Comparison of ENCODE assay signal across 6 cellular contexts in the genomic region with DNA sequence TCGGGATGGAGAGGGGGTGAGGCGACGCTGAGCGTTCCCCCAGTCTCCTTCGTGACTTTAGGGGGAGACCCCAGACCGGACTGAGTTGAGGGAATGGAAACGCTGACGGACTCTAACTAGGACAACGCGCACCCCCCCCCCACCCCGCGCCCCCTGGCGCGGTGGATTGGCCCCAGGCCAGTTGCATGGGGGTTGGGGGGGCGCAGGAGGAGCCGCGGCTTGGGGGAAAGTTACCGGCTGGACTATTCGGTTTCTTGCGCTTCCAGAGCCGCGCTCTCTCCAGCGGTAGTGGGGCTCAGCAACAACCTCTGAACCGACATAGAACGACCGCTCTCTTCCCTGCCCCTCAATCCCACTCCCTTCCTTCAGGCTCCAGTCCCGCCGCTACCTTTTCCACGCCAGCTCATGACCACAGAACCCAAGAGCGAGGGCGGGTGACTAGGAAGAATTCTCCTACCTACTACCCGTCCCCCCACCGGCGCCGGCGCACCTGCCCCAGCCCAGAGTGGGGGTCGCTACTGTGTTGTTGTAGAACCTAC. TPM values are rescaled to one million over a fixed set of nuclear protein-coding genes. Genes with fewer than 3 reads are reported as not detected.
DNase-seq lines count a peak whose midpoint lies in the region; ATAC-seq and TF ChIP-seq lines count a peak whose summit lies in the region.

No MANE protein-coding gene starts in this region.

- H3K36me3 ChIP-seq in osteoblast (ENCODE audit: insufficient read depth, low read length), result no peaks in the 10 kb centered on the region

- ATAC-seq in HG03442 (IDR thresholded peaks at IDR 0.05; ENCODE audit: unreplicated experiment), result no peak

- no peaks in the 10 kb centered on the region for H3K9me3 ChIP-seq in osteoblast (ENCODE audit: low read depth, low read length)

- peak overlapping the region; percentile 82 for H3K4me3 Mint-ChIP-seq in chondrocyte (ENCODE audit: unreplicated experiment)

- H3K27me3 Mint-ChIP-seq in chondrocyte (ENCODE audit: low read depth), result no peaks in the 10 kb centered on the region

- peak overlapping the region; percentile 89 for H3K4me3 ChIP-seq in osteoblast (ENCODE audit: insufficient read depth, low read length)

- TF ChIP-seq CTCF in chondrocyte (IDR thresholded peaks at IDR 0.05), result peak; percentile 9
- TF ChIP-seq CTCF in osteoblast (IDR thresholded peaks at IDR 0.05; ENCODE audit: extremely low read depth, low read depth, low read length), result no peak

- DNase-seq in ACHN (peak; percentile 37), NAMALWA (ENCODE audit: low spot score) (peak; percentile 59), chondrocyte (ENCODE audit: low spot score) (no peak), osteoblast (ENCODE audit: insufficient read length, low spot score, missing footprints) (peak; percentile 77), globus pallidus (ENCODE audit: low spot score) (no peak)

- no peaks in the 10 kb centered on the region for H3K27me3 ChIP-seq in osteoblast (ENCODE audit: insufficient read depth, low read length)

- H3K27ac Mint-ChIP-seq in chondrocyte (ENCODE audit: unreplicated experiment), result peak overlapping the region; percentile 90

- H3K4me1 ChIP-seq in osteoblast (ENCODE audit: insufficient read depth, low read length), result peaks cover 40% of the 10 kb centered on the region

- peaks cover 26% of the 10 kb centered on the region for H4K20me1 ChIP-seq in osteoblast (ENCODE audit: insufficient read depth, low read length)

- H3K79me2 ChIP-seq in osteoblast (ENCODE audit: insufficient read depth, low read length), result peaks cover 57% of the 10 kb centered on the region

- peak overlapping the region; percentile 76 for H3K4me2 ChIP-seq in osteoblast (ENCODE audit: insufficient read depth, low read length)

- no peaks in the 10 kb centered on the region for H3K9me3 Mint-ChIP-seq in chondrocyte (ENCODE audit: low read depth)

- peak overlapping the region; percentile 72 for H3K27ac ChIP-seq in osteoblast (ENCODE audit: low read depth, low read length)

- peak overlapping the region; percentile 62 for H2AFZ ChIP-seq in osteoblast (ENCODE audit: low read length)

- no peaks in the 10 kb centered on the region for H3K36me3 Mint-ChIP-seq in chondrocyte (ENCODE audit: low read depth)

- H3K4me1 Mint-ChIP-seq in chondrocyte (ENCODE audit: low read depth), result peaks cover 38% of the 10 kb centered on the region

- in situ Hi-C loops in ACHN (cut with HindIII; ENCODE audit: low pct_ligation_motif_present, low pct_unique_long_range_greater_than_20kb, low sequenced_read_pairs), result no loop called here

RNA-seq across cellular contexts. Expression of gene ZBTB7B, which starts 0.7 kb away (rescaled TPM):
- total RNA-seq in chondrocyte (34.8 to 42.9 TPM (median 41.1 TPM) in 3 replicates), osteoblast (18.6 and 23.5 TPM in 2 replicates)

RNA-seq across cellular contexts. Expression of gene LENEP, which starts 9.9 kb away (rescaled TPM):
- total RNA-seq in chondrocyte, result 0.72 to 0.85 TPM in 2 of 3 replicates, not detected in the other
- total RNA-seq in osteoblast, result 0.88 TPM in 1 of 2 replicates, not detected in the other

RNA-seq across cellular contexts. Expression of gene FLAD1, which starts 20.2 kb away (rescaled TPM):
- total RNA-seq in chondrocyte, result 23.0 to 30.8 TPM (median 28.7 TPM) in 3 replicates
- total RNA-seq in osteoblast, result 17.1 and 20.6 TPM in 2 replicates

RNA-seq across cellular contexts. Expression of gene CKS1B, which starts 28.8 kb away (rescaled TPM):
- 23.2 to 34.0 TPM (median 26.8 TPM) in 3 replicates for total RNA-seq in chondrocyte
- total RNA-seq in osteoblast, result 23.2 and 23.3 TPM in 2 replicates

RNA-seq across cellular contexts. Expression of gene DCST2, which starts 30.3 kb away (rescaled TPM):
- total RNA-seq in chondrocyte (0.30 to 0.36 TPM (median 0.36 TPM) in 3 replicates), osteoblast (not detected in 2 replicates)

Comparison
In these comparisons a context has a peak if more than half of its experiments do, and no peak if none do; other contexts are left out.
1. DNase-seq: peak in ACHN (single experiment), NAMALWA (single experiment) and osteoblast (single experiment); none in chondrocyte (single experiment) and globus pallidus (single experiment).